1 cellular context compared by ENCODE assay signal in the genomic region with DNA sequence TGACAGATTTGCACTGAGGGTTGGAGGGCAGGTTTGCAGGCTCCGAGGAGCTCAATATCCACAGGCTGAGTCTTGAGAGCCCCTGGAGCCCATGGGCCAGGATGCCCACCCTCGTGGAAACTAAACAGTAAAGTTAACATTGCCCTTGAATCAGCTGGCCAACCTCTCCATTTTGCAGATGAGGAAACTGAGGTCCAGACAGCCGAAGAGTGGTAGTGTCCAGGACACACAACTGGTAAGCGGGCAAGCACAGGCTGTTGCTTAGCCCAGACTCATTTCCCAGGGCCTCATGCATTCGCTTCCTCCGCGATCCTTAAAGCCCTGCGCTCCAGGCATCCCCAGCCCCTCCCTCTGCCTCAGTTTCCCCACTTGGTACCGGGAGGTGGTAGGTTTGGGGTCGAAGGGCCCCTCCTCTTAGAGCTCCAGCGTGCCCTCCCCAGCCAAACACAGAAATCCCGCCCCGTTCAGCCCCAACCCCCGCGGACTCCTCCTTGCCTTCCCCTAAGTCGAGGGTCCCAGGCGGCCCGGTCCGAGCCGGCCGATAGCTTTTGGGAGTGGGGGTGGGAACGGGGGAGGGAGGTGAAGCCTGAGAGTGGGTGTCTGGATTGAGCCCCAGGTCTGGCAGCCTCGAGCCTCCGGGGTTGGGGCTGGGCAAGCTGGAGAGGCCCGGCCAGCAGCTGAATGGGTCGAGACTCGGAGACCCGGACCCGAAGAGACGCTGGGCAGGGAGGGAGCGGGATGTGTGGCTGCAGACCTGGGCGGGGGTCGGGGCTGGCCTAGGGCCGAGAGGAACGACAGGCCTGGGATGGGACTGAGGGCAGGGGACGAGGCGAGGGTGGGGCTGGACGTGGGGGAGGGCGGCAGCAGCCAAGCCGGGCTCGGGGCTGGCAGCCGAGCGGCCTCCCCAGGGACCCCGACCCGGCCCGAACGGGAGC.
A peak's percentile ranks its signal among the peaks of the same experiment; 100 is the strongest.
TF ChIP-seq lines count a peak whose summit lies in the region.

No MANE protein-coding gene starts in this region.

TF ChIP-seq in K562, 482 proteins besides CTCF, POLR2A, EP300 and RAD21:
- TF ChIP-seq MYC (IDR thresholded peaks at IDR 0.05; ENCODE audit: low read depth, low read length) (no peak), MYC (CRISPR knock-in tag; IDR thresholded peaks at IDR 0.05; ENCODE audit: borderline replicate concordance, low read depth) (no peak), BCOR (IDR thresholded peaks at IDR 0.05) (peak; percentile 47; the same call in 1 of the 2 replicates)
